Comparison of ENCODE assay signal across 8 cellular contexts in genomic region chr19:38634757-38635482, GRCh38. TPM values are rescaled to one million over a fixed set of nuclear protein-coding genes. Genes with fewer than 3 reads are reported as not detected.
A peak's percentile ranks its signal among the peaks of the same experiment; 100 is the strongest.
DNase-seq lines count a peak whose midpoint lies in the region; ATAC-seq and TF ChIP-seq lines count a peak whose summit lies in the region.

No MANE protein-coding gene starts in this region.

- TF ChIP-seq CTCF in dorsolateral prefrontal cortex (IDR thresholded peaks at IDR 0.05 in 54 of 56, conservative IDR thresholded peaks at IDR 0.05 in 2 of 56; ENCODE audit: low read depth in 1 of 56, partially characterized antibody in 56 of 56) = peak; percentile 82 to 98 (median 96)

- intact Hi-C loops in dorsolateral prefrontal cortex (cut with DNase I) = loop anchor here (2.0 to 10.0 kb wide), 4 partner anchors 93 to 233 kb away; partner anchors contain the start of gene FAM98C (in 2 of the 2)

- H3K27me3 ChIP-seq in dorsolateral prefrontal cortex = no peaks in the 10 kb centered on the region

- ATAC-seq in HG02642 (IDR thresholded peaks at IDR 0.05; ENCODE audit: poor library complexity, unreplicated experiment) = no peak

- H3K4me3 ChIP-seq in dorsolateral prefrontal cortex = peak overlapping the region in 1 of 59 donors; percentile 12

- peak overlapping the region in 52 of 59 donors; percentile 19 to 84 (median 66) for H3K27ac ChIP-seq in dorsolateral prefrontal cortex

- DNase-seq in NCI-H510A treated with DMSO at 0.1 percent for 48 hours (lab: John Stamatoyannopoulos, UW) (peak; percentile 61), NCI-H510A (lab: John Stamatoyannopoulos, UW) (no peak), NCI-H345 treated with DMSO at 0.1 percent for 48 hours (lab: John Stamatoyannopoulos, UW; ENCODE audit: unreplicated experiment) (peak; percentile 76), dorsolateral prefrontal cortex (peak in 9 of 10 donors; percentile 62 to 80 (median 73)), medulla oblongata (ENCODE audit: extremely low spot score) (peak; percentile 79)
- DNase-seq in activated CD4-positive, alpha-beta T cell treated with anti-CD3 and anti-CD28 coated beads, Interleukin-2, amount 50 U/mL, for 48 hours = peak; percentile 77 to 84
- DNase-seq in stimulated activated CD8-positive, alpha-beta memory T cell treated with anti-CD3 and anti-CD28 coated beads, Interleukin-4, amount 100 ng/mL, for 1 hour (ENCODE audit: low read depth in 2 of 2, low spot score in 1 of 2) = peak; percentile 37 to 57

RNA-seq across cellular contexts. Expression of gene ACTN4, which starts 12.5 kb away (rescaled TPM):
- total RNA-seq in dorsolateral prefrontal cortex = 100 to 1,000 TPM; 271 to 539 (median 377) TPM

RNA-seq across cellular contexts. Expression of gene EIF3K, which starts 15.9 kb away (rescaled TPM):
- total RNA-seq in dorsolateral prefrontal cortex = 100 to 1,000 TPM; 165 to 292 (median 241) TPM

RNA-seq across cellular contexts. Expression of gene MAP4K1, which starts 17.2 kb away (rescaled TPM):
- total RNA-seq in dorsolateral prefrontal cortex = 10 to 100 TPM in 10 of 120 experiments, 1 to 10 TPM in 110; 1.2 to 14.7 (median 5.4) TPM
